14 cellular contexts compared by ENCODE assay signal in genomic region chr4:1330761-1331590, GRCh38. TPM values are rescaled to one million over a fixed set of nuclear protein-coding genes. Genes with fewer than 3 reads are reported as not detected.
A peak's percentile ranks its signal among the peaks of the same experiment; 100 is the strongest.
DNase-seq lines count a peak whose midpoint lies in the region; ATAC-seq, FAIRE-seq and TF ChIP-seq lines count a peak whose summit lies in the region.
"Had no signal": no experiment of that assay in that cellular context is flagged by ENCODE, and none has a peak within 500 bp of the region (broad histone marks: within the 10 kb centered on the region; RNA-seq: fewer than 3 reads in every experiment).

No MANE protein-coding gene starts in this region.

- H3K27me3 Mint-ChIP-seq in activated naive CD8-positive, alpha-beta T cell, result no peaks in the 10 kb centered on the region

- intact Hi-C loops in right cardiac atrium (cut with DNase I) (loop anchor here in 1 of 4 donors (10.0 kb wide), 1 partner anchor 166 kb away; no protein-coding TSS in a partner anchor), heart right ventricle (cut with DNase I) (no loop called here)

- no peak overlapping the region for H3K4me3 ChIP-seq in right cardiac atrium (ENCODE audit: low read length)
- no peak overlapping the region for H3K4me3 ChIP-seq in heart right ventricle
- H3K4me3 ChIP-seq in small intestine (ENCODE audit: low read depth in 1 of 2, low read length in 2 of 2), result no peak overlapping the region
- H3K4me3 ChIP-seq: gastroesophageal sphincter, uterus had no signal

- H3K4me1 ChIP-seq in right cardiac atrium (ENCODE audit: control insufficient read depth, insufficient read depth, low read length) (no peaks in the 10 kb centered on the region), heart right ventricle (peaks cover 0 to 10% (median 0%) of the 10 kb centered on the region in 9 donors), small intestine (ENCODE audit: control insufficient read depth in 2 of 2, insufficient read depth in 1 of 2, low read depth in 1 of 2, low read length in 1 of 2) (no peaks in the 10 kb centered on the region)
- H3K4me1 ChIP-seq: uterus had no signal

- H3K4me1 Mint-ChIP-seq in activated naive CD8-positive, alpha-beta T cell (ENCODE audit: low read depth), result peaks cover 29% of the 10 kb centered on the region

- H3K27ac Mint-ChIP-seq in activated naive CD8-positive, alpha-beta T cell, result peak overlapping the region; percentile 89

- H3K27me3 ChIP-seq in right cardiac atrium (ENCODE audit: control insufficient read depth, insufficient read depth), result no peaks in the 10 kb centered on the region
- H3K27me3 ChIP-seq in heart right ventricle, result no peaks in the 10 kb centered on the region
- H3K27me3 ChIP-seq in small intestine (ENCODE audit: control insufficient read depth in 2 of 2, insufficient read depth in 2 of 2, low read length in 2 of 2), result no peaks in the 10 kb centered on the region
- H3K27me3 ChIP-seq: brain microvascular endothelial cell, gastroesophageal sphincter, uterus had no signal

- H3K36me3 ChIP-seq in heart right ventricle (peaks cover 0 to 80% (median 25%) of the 10 kb centered on the region in 9 donors), small intestine (ENCODE audit: control insufficient read depth in 2 of 2, insufficient read depth in 2 of 2, low read length in 2 of 2) (peaks cover 17 to 18% of the 10 kb centered on the region in 2 donors)
- H3K36me3 ChIP-seq: uterus had no signal

- no peaks in the 10 kb centered on the region for H3K9me3 Mint-ChIP-seq in activated naive CD8-positive, alpha-beta T cell (ENCODE audit: low read depth)

- TF ChIP-seq CTCF in heart right ventricle (IDR thresholded peaks at IDR 0.05), result no peak

- no peak for FAIRE-seq in small intestine (lab: Jason Lieb, UNC)
- FAIRE-seq: GM12892 had no signal

- peak; percentile 5 to 43 (median 37) for DNase-seq in right cardiac atrium
- no peak for DNase-seq in heart right ventricle
- DNase-seq in small intestine, result peak; percentile 48
- no peak for DNase-seq in occipital lobe (lab: John Stamatoyannopoulos, UW)
- DNase-seq in OCI-M1 (lab: John Stamatoyannopoulos, UW), result no peak
- DNase-seq: ACHN, brain microvascular endothelial cell, Kasumi-1, uterus had no signal

- H3K4me3 Mint-ChIP-seq in activated naive CD8-positive, alpha-beta T cell, result peak overlapping the region; percentile 59

- no peak overlapping the region for H3K27ac ChIP-seq in right cardiac atrium (ENCODE audit: low read length)
- peak overlapping the region in 1 of 10 donors; percentile 6 for H3K27ac ChIP-seq in heart right ventricle
- peak overlapping the region in 1 of 2 donors; percentile 21 for H3K27ac ChIP-seq in small intestine (ENCODE audit: low read depth in 1 of 2, low read length in 1 of 2)
- H3K27ac ChIP-seq: brain microvascular endothelial cell, gastroesophageal sphincter, uterus had no signal

- H3K9me3 ChIP-seq in right cardiac atrium (ENCODE audit: control insufficient read depth, low read length) (no peaks in the 10 kb centered on the region), heart right ventricle (peaks cover 0 to 6% (median 0%) of the 10 kb centered on the region in 11 donors), small intestine (ENCODE audit: control insufficient read depth, low read depth) (no peaks in the 10 kb centered on the region)
- H3K9me3 ChIP-seq: gastroesophageal sphincter, uterus had no signal

- ATAC-seq in right cardiac atrium, result no peak
- no peak for ATAC-seq in heart right ventricle
- no peak for ATAC-seq in GM18511 (IDR thresholded peaks at IDR 0.05; ENCODE audit: unreplicated experiment)
- ATAC-seq in HG02798 (IDR thresholded peaks at IDR 0.05; ENCODE audit: poor library complexity, unreplicated experiment), result no peak
- ATAC-seq: gastroesophageal sphincter had no signal

- WGBS in right cardiac atrium, result 85% methylated on average over 34 of the region's 34 CpGs
- WGBS in heart right ventricle, 2 donors, result 85 to 90% methylated on average over 34 of the region's 34 CpGs
- 83 to 89% (median 84%) methylated on average over 32 to 34 of the region's 34 CpGs for WGBS in small intestine, 3 donors

- peaks cover 3% of the 10 kb centered on the region for H3K36me3 Mint-ChIP-seq in activated naive CD8-positive, alpha-beta T cell

RNA-seq across cellular contexts. Expression of gene UVSSA, which starts 16.0 kb away (rescaled TPM):
- total RNA-seq in right cardiac atrium (1 to 10 TPM; 7.7 to 8.8 (median 8.5) TPM), heart right ventricle (1 to 10 TPM; 5.2 to 8.3 (median 6.6) TPM), occipital lobe (9.5 TPM)
- polyA plus RNA-seq in right cardiac atrium (5.0 TPM), heart right ventricle (10 to 100 TPM in 1 of 2 donors, 1 to 10 TPM in 1; 2.4 to 11.9 TPM), small intestine (10 to 100 TPM in 1 of 3 donors, 1 to 10 TPM in 2; 8.5 to 10.5 (median 9.2) TPM)

RNA-seq across cellular contexts. Expression of gene MAEA, which starts 41.3 kb away (rescaled TPM):
- total RNA-seq in right cardiac atrium (10 to 100 TPM; 51.6 to 61.8 (median 59.2) TPM), heart right ventricle (10 to 100 TPM; 39.1 to 72.8 (median 50.3) TPM), occipital lobe (27.9 TPM)
- polyA plus RNA-seq in right cardiac atrium (53.4 TPM), heart right ventricle (10 to 100 TPM; 43.2 to 55.7 TPM), small intestine (10 to 100 TPM; 62.1 to 97.1 (median 69.4) TPM)

Comparison
In these comparisons a context has a peak if more than half of its experiments do, and no peak if none do; other contexts are left out.
1. DNase-seq: peak in right cardiac atrium (3 of 3) and small intestine (single experiment); none in heart right ventricle (0 of 2), occipital lobe (single experiment) and OCI-M1 (single experiment).